8 cellular contexts compared by ENCODE assay signal in the genomic region with DNA sequence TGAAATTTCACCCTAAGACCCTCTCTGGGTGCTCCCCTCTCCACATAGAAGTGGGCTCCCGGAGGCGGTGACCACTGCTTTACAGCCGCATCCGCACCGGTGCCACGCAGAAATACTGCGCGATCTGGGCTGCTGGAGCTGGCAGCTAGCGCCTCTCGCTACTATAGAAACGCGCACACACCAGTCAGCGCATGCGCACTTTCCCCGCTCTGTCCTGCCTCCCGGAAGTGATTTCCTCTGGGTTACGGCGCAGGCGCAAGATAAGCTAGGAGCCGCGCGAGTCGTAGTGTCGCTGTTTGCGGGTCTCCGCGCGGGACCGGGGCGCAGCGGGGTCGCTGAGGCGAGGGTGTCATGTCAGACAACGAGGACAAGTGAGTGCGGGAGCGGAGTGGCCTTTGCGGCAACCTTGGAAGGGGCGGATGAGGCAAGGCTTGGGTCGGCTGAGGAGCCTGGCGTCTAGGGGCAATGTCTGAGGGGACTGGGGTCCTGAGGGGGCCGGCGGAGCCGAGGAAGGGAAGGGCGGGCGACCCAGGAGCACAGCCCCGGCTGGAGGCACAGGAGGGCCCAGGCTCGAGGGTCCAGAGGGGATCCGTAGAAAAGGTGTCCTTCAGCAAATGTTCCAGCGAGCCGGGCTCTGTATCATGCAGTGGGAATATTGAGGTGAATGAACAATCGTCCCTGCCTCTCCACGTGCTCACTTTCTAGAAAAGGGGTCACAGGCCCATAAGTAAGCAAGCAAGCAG. TPM values are rescaled to one million over a fixed set of nuclear protein-coding genes. Genes with fewer than 3 reads are reported as not detected.
DNase-seq lines count a peak whose midpoint lies in the region; ATAC-seq and TF ChIP-seq lines count a peak whose summit lies in the region.

A gene (minus strand): TSS at position 165 of the 743 bp plus-strand sequence. CDS start 452 bp downstream, outside the sequence.
A gene (plus strand): TSS at position 263 of the 743 bp plus-strand sequence. CDS start 89 bp downstream, at position 352.

- H3K9me3 Mint-ChIP-seq in activated naive CD8-positive, alpha-beta T cell (ENCODE audit: low read depth) = no peaks in the 10 kb centered on the region
- peaks cover 9% of the 10 kb centered on the region for H3K9me3 Mint-ChIP-seq in glutamatergic neuron (ENCODE audit: unreplicated experiment)

- peaks cover 6% of the 10 kb centered on the region for H3K27me3 Mint-ChIP-seq in activated naive CD8-positive, alpha-beta T cell
- peaks cover 1% of the 10 kb centered on the region for H3K27me3 Mint-ChIP-seq in glutamatergic neuron (ENCODE audit: unreplicated experiment)

- DNase-seq in NCI-H1092 treated with DMSO at 0.1 percent for 48 hours (lab: John Stamatoyannopoulos, UW) = peak; percentile 96
- DNase-seq in glutamatergic neuron = peak; percentile 98
- DNase-seq in omental fat pad (ENCODE audit: low spot score) = peak; percentile 89
- peak; percentile 82 for DNase-seq in thoracic aorta (ENCODE audit: low spot score)

- peaks cover 7% of the 10 kb centered on the region for H3K36me3 Mint-ChIP-seq in activated naive CD8-positive, alpha-beta T cell
- H3K36me3 Mint-ChIP-seq in glutamatergic neuron (ENCODE audit: unreplicated experiment) = no peaks in the 10 kb centered on the region

- H3K4me1 ChIP-seq in thoracic aorta (ENCODE audit: control insufficient read depth in 1 of 2, low read depth in 2 of 2) = peaks cover 10 to 18% of the 10 kb centered on the region in 2 donors

- TF ChIP-seq CTCF in glutamatergic neuron (IDR thresholded peaks at IDR 0.05; ENCODE audit: partially characterized antibody, unreplicated experiment) (no peak), omental fat pad (IDR thresholded peaks at IDR 0.05) (no peak), thoracic aorta (IDR thresholded peaks at IDR 0.05) (no peak)

- ATAC-seq in HG02610 (IDR thresholded peaks at IDR 0.05; ENCODE audit: unreplicated experiment) (peak; percentile 79), SK-N-SH treated with all-trans-retinoic acid at 6 μM for 48 hours (peak; percentile 91), omental fat pad (ENCODE audit: low FRiP score) (peak; percentile 95), thoracic aorta (ENCODE audit: insufficient number of reproducible peaks, low FRiP score, low read depth) (peak; percentile 66)

- peak; percentile 92 for TF ChIP-seq POLR2A in GM10847 (IDR thresholded peaks at IDR 0.05; ENCODE audit: extremely low read depth, insufficient read length)

- H3K27ac Mint-ChIP-seq in activated naive CD8-positive, alpha-beta T cell = peak within 1 kb of the TSS; percentile 97
- peak within 1 kb of the TSS; percentile 93 for H3K27ac Mint-ChIP-seq in glutamatergic neuron (ENCODE audit: unreplicated experiment)

- H3K27me3 ChIP-seq in thoracic aorta (replicated peaks; ENCODE audit: insufficient read depth) = no peaks in the 10 kb centered on the region

- H3K9me3 ChIP-seq in thoracic aorta = no peaks in the 10 kb centered on the region

- peak within 1 kb of the TSS; percentile 100 for H3K4me3 Mint-ChIP-seq in activated naive CD8-positive, alpha-beta T cell
- H3K4me3 Mint-ChIP-seq in glutamatergic neuron (ENCODE audit: unreplicated experiment) = peak within 1 kb of the TSS; percentile 99

- H3K4me3 ChIP-seq in thoracic aorta = peak within 1 kb of the TSS; percentile 81

- peaks cover 20% of the 10 kb centered on the region for H3K36me3 ChIP-seq in thoracic aorta

- peaks cover 37% of the 10 kb centered on the region for H3K4me1 Mint-ChIP-seq in activated naive CD8-positive, alpha-beta T cell (ENCODE audit: low read depth)
- peaks cover 8% of the 10 kb centered on the region for H3K4me1 Mint-ChIP-seq in glutamatergic neuron (ENCODE audit: low read depth, unreplicated experiment)

- H3K27ac ChIP-seq in thoracic aorta = peak within 1 kb of the TSS; percentile 46 to 66

TF ChIP-seq in SK-N-SH treated with all-trans-retinoic acid at 6 μM for 48 hours, 23 proteins besides CTCF, POLR2A, EP300 and RAD21:
- no peak for TF ChIP-seq ZNF70 (CRISPR knock-in tag; IDR thresholded peaks at IDR 0.05)
- TF ChIP-seq ZC3H10 (CRISPR knock-in tag; IDR thresholded peaks at IDR 0.05) = no peak
- TF ChIP-seq GLIS3 (CRISPR knock-in tag; IDR thresholded peaks at IDR 0.05) = no peak
- TF ChIP-seq, protein P1, sequence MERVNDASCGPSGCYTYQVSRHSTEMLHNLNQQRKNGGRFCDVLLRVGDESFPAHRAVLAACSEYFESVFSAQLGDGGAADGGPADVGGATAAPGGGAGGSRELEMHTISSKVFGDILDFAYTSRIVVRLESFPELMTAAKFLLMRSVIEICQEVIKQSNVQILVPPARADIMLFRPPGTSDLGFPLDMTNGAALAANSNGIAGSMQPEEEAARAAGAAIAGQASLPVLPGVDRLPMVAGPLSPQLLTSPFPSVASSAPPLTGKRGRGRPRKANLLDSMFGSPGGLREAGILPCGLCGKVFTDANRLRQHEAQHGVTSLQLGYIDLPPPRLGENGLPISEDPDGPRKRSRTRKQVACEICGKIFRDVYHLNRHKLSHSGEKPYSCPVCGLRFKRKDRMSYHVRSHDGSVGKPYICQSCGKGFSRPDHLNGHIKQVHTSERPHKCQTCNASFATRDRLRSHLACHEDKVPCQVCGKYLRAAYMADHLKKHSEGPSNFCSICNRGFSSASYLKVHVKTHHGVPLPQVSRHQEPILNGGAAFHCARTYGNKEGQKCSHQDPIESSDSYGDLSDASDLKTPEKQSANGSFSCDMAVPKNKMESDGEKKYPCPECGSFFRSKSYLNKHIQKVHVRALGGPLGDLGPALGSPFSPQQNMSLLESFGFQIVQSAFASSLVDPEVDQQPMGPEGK (CRISPR knock-in tag; IDR thresholded peaks at IDR 0.05; ENCODE audit: borderline replicate concordance) = no peak
- TF ChIP-seq SNAI2 (CRISPR knock-in tag; IDR thresholded peaks at IDR 0.05) = no peak
- TF ChIP-seq, protein P2, sequence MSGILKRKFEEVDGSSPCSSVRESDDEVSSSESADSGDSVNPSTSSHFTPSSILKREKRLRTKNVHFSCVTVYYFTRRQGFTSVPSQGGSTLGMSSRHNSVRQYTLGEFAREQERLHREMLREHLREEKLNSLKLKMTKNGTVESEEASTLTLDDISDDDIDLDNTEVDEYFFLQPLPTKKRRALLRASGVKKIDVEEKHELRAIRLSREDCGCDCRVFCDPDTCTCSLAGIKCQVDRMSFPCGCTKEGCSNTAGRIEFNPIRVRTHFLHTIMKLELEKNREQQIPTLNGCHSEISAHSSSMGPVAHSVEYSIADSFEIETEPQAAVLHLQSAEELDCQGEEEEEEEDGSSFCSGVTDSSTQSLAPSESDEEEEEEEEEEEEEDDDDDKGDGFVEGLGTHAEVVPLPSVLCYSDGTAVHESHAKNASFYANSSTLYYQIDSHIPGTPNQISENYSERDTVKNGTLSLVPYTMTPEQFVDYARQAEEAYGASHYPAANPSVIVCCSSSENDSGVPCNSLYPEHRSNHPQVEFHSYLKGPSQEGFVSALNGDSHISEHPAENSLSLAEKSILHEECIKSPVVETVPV (CRISPR knock-in tag; IDR thresholded peaks at IDR 0.05) = no peak

RNA-seq across cellular contexts. Expression of the first gene that starts in this region (rescaled TPM):
- total RNA-seq in glutamatergic neuron (ENCODE audit: unreplicated experiment) = 0.64 TPM
- total RNA-seq in omental fat pad = under 1 TPM in 1 of 4 donors, not detected in 3; 0.56 TPM
- total RNA-seq in thoracic aorta = not detected

RNA-seq across cellular contexts. Expression of the second gene that starts in this region (rescaled TPM):
- total RNA-seq in glutamatergic neuron (ENCODE audit: unreplicated experiment) (68.3 TPM), omental fat pad (10 to 100 TPM; 57.3 to 73.9 (median 61.6) TPM), thoracic aorta (10 to 100 TPM; 37.9 to 93.1 TPM)

Comparison
In these comparisons a context has a peak if more than half of its experiments do, and no peak if none do; other contexts are left out.
1. Peak in every context shown above with its lines: DNase-seq, ATAC-seq, H3K4me3 ChIP-seq and H3K27ac ChIP-seq.